In the genomic region with DNA sequence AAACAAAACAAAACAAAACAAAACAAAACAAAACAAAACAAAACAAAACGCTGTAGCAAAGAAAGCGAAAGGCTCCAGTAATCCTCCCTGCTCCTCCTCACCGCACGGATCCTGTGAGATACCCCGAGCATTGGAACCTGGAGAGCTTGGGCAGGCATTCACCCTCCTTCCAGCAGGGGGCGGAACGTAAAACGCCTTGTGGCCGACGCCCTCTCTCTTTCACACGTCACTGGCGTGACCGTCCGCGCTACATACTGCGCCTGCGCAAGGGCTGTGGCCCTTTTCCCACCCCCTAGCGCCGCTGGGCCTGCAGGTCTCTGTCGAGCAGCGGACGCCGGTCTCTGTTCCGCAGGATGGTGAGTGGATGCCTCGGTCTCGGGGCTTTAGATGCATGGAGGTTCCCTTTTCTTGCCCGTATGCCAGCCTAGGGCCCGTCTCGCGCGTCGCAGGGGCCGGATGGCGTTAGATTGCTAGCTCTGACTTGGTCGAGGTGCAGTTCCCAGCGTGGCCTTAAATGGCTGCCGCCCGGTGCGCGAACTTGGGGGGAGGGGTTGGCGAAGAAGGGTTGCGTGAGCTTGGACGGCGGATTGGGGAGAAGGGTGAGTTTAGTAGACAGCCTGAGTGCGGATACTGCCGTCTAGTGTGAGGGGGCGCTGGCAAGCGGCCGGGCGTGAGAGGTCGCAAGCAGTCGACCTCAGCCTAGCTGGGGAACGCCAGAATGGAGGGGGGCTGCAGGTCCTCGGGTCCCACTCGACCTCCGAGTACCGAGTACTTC, we compare ENCODE assay signal across 2 cellular contexts.
A peak's percentile ranks its signal among the peaks of the same experiment; 100 is the strongest.
TF ChIP-seq lines count a peak whose summit lies in the region.

A gene (plus strand): TSS at position 279 of the 775 bp plus-strand sequence. CDS start 75 bp downstream, at position 354.

TF ChIP-seq in A549, 52 proteins besides CTCF, POLR2A, EP300 and RAD21 (continued from another document):
- TF ChIP-seq, protein P1, sequence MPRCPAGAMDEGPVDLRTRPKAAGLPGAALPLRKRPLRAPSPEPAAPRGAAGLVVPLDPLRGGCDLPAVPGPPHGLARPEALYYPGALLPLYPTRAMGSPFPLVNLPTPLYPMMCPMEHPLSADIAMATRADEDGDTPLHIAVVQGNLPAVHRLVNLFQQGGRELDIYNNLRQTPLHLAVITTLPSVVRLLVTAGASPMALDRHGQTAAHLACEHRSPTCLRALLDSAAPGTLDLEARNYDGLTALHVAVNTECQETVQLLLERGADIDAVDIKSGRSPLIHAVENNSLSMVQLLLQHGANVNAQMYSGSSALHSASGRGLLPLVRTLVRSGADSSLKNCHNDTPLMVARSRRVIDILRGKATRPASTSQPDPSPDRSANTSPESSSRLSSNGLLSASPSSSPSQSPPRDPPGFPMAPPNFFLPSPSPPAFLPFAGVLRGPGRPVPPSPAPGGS (IDR thresholded peaks at IDR 0.05), result peak; percentile 94
- TF ChIP-seq, protein P2, sequence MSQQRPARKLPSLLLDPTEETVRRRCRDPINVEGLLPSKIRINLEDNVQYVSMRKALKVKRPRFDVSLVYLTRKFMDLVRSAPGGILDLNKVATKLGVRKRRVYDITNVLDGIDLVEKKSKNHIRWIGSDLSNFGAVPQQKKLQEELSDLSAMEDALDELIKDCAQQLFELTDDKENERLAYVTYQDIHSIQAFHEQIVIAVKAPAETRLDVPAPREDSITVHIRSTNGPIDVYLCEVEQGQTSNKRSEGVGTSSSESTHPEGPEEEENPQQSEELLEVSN (IDR thresholded peaks at IDR 0.05; ENCODE audit: borderline replicate concordance, low read depth), result peak; percentile 35; the same call in 1 of the 2 replicates
- no peak for TF ChIP-seq CEBPB (IDR thresholded peaks at IDR 0.05)
- TF ChIP-seq, protein P3, sequence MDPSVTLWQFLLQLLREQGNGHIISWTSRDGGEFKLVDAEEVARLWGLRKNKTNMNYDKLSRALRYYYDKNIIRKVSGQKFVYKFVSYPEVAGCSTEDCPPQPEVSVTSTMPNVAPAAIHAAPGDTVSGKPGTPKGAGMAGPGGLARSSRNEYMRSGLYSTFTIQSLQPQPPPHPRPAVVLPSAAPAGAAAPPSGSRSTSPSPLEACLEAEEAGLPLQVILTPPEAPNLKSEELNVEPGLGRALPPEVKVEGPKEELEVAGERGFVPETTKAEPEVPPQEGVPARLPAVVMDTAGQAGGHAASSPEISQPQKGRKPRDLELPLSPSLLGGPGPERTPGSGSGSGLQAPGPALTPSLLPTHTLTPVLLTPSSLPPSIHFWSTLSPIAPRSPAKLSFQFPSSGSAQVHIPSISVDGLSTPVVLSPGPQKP (IDR thresholded peaks at IDR 0.05; ENCODE audit: low read depth, low read length), result no peak
- TF ChIP-seq, protein P4, sequence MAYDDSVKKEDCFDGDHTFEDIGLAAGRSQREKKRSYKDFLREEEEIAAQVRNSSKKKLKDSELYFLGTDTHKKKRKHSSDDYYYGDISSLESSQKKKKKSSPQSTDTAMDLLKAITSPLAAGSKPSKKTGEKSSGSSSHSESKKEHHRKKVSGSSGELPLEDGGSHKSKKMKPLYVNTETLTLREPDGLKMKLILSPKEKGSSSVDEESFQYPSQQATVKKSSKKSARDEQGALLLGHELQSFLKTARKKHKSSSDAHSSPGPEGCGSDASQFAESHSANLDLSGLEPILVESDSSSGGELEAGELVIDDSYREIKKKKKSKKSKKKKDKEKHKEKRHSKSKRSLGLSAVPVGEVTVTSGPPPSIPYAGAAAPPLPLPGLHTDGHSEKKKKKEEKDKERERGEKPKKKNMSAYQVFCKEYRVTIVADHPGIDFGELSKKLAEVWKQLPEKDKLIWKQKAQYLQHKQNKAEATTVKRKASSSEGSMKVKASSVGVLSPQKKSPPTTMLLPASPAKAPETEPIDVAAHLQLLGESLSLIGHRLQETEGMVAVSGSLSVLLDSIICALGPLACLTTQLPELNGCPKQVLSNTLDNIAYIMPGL (CRISPR knock-in tag; IDR thresholded peaks at IDR 0.05; ENCODE audit: borderline replicate concordance), result peak; percentile 66; the same call in 1 of the 2 replicates
- TF ChIP-seq, protein P5, sequence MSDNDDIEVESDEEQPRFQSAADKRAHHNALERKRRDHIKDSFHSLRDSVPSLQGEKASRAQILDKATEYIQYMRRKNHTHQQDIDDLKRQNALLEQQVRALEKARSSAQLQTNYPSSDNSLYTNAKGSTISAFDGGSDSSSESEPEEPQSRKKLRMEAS (IDR thresholded peaks at IDR 0.05), result peak; percentile 99
- peak; percentile 28; the same call in 2 of the 3 replicates for TF ChIP-seq SMC3 (IDR thresholded peaks at IDR 0.05)
- peak; percentile 99 for TF ChIP-seq MYC (IDR thresholded peaks at IDR 0.05; ENCODE audit: borderline replicate concordance, low read length)
- TF ChIP-seq TFCP2L1 (CRISPR knock-in tag; IDR thresholded peaks at IDR 0.05), result peak; percentile 69
- TF ChIP-seq EHMT2 (IDR thresholded peaks at IDR 0.05; ENCODE audit: low read depth), result no peak
- no peak for TF ChIP-seq ZSCAN20 (CRISPR knock-in tag; IDR thresholded peaks at IDR 0.05)
- TF ChIP-seq FOSL2 (IDR thresholded peaks at IDR 0.05), result no peak
- 0 out of 2 replicates have a peak, but pooled peaks have one; percentile 8 for TF ChIP-seq FOSL2 (CRISPR knock-in tag; IDR thresholded peaks at IDR 0.05)
- no peak for TF ChIP-seq HEYL (CRISPR knock-in tag; IDR thresholded peaks at IDR 0.05)
- TF ChIP-seq PHF8 (IDR thresholded peaks at IDR 0.05; ENCODE audit: borderline replicate concordance, low read depth), result peak; percentile 60
- TF ChIP-seq JUN (IDR thresholded peaks at IDR 0.05), result peak; percentile 91 to 99
- TF ChIP-seq KDM1A (IDR thresholded peaks at IDR 0.05; ENCODE audit: low read depth), result no peak

TF ChIP-seq in K562, 482 proteins besides CTCF, POLR2A, EP300 and RAD21 (continues in another document):
- TF ChIP-seq, protein P6, sequence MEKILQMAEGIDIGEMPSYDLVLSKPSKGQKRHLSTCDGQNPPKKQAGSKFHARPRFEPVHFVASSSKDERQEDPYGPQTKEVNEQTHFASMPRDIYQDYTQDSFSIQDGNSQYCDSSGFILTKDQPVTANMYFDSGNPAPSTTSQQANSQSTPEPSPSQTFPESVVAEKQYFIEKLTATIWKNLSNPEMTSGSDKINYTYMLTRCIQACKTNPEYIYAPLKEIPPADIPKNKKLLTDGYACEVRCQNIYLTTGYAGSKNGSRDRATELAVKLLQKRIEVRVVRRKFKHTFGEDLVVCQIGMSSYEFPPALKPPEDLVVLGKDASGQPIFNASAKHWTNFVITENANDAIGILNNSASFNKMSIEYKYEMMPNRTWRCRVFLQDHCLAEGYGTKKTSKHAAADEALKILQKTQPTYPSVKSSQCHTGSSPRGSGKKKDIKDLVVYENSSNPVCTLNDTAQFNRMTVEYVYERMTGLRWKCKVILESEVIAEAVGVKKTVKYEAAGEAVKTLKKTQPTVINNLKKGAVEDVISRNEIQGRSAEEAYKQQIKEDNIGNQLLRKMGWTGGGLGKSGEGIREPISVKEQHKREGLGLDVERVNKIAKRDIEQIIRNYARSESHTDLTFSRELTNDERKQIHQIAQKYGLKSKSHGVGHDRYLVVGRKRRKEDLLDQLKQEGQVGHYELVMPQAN (IDR thresholded peaks at IDR 0.05; ENCODE audit: borderline replicate concordance), result peak; percentile 97
- no peak for TF ChIP-seq HMGN3 (IDR thresholded peaks at IDR 0.05; ENCODE audit: borderline replicate concordance, extremely low read depth, insufficient read length, low read depth, low read length)
- 0 out of 2 replicates have a peak, but pooled peaks have one; percentile 29 for TF ChIP-seq RAD51 (IDR thresholded peaks at IDR 0.05; ENCODE audit: borderline replicate concordance, low read depth)
- TF ChIP-seq, protein P7, sequence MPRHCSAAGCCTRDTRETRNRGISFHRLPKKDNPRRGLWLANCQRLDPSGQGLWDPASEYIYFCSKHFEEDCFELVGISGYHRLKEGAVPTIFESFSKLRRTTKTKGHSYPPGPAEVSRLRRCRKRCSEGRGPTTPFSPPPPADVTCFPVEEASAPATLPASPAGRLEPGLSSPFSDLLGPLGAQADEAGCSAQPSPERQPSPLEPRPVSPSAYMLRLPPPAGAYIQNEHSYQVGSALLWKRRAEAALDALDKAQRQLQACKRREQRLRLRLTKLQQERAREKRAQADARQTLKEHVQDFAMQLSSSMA (CRISPR knock-in tag; IDR thresholded peaks at IDR 0.05), result peak; percentile 57; the same call in 1 of the 2 replicates
- TF ChIP-seq ZFP36 (IDR thresholded peaks at IDR 0.05; ENCODE audit: low read depth, low read length, partially characterized antibody), result peak; percentile 20
- peak; percentile 25; the same call in 1 of the 2 replicates for TF ChIP-seq ERF (CRISPR knock-in tag; IDR thresholded peaks at IDR 0.05)
- peak; percentile 97 for TF ChIP-seq POLR2H (tag; IDR thresholded peaks at IDR 0.05; ENCODE audit: low read depth)
- TF ChIP-seq, protein P8, sequence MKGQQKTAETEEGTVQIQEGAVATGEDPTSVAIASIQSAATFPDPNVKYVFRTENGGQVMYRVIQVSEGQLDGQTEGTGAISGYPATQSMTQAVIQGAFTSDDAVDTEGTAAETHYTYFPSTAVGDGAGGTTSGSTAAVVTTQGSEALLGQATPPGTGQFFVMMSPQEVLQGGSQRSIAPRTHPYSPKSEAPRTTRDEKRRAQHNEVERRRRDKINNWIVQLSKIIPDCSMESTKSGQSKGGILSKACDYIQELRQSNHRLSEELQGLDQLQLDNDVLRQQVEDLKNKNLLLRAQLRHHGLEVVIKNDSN (CRISPR knock-in tag; IDR thresholded peaks at IDR 0.05), result peak; percentile 57
- TF ChIP-seq ZNF133 (CRISPR knock-in tag; IDR thresholded peaks at IDR 0.05), result no peak
- TF ChIP-seq BACH1 (tag; IDR thresholded peaks at IDR 0.05), result no peak
- peak; percentile 94 to 96 for TF ChIP-seq NRF1 (conservative IDR thresholded peaks at IDR 0.05 in 1 of 2, IDR thresholded peaks at IDR 0.05 in 1 of 2)
- TF ChIP-seq, protein P9, sequence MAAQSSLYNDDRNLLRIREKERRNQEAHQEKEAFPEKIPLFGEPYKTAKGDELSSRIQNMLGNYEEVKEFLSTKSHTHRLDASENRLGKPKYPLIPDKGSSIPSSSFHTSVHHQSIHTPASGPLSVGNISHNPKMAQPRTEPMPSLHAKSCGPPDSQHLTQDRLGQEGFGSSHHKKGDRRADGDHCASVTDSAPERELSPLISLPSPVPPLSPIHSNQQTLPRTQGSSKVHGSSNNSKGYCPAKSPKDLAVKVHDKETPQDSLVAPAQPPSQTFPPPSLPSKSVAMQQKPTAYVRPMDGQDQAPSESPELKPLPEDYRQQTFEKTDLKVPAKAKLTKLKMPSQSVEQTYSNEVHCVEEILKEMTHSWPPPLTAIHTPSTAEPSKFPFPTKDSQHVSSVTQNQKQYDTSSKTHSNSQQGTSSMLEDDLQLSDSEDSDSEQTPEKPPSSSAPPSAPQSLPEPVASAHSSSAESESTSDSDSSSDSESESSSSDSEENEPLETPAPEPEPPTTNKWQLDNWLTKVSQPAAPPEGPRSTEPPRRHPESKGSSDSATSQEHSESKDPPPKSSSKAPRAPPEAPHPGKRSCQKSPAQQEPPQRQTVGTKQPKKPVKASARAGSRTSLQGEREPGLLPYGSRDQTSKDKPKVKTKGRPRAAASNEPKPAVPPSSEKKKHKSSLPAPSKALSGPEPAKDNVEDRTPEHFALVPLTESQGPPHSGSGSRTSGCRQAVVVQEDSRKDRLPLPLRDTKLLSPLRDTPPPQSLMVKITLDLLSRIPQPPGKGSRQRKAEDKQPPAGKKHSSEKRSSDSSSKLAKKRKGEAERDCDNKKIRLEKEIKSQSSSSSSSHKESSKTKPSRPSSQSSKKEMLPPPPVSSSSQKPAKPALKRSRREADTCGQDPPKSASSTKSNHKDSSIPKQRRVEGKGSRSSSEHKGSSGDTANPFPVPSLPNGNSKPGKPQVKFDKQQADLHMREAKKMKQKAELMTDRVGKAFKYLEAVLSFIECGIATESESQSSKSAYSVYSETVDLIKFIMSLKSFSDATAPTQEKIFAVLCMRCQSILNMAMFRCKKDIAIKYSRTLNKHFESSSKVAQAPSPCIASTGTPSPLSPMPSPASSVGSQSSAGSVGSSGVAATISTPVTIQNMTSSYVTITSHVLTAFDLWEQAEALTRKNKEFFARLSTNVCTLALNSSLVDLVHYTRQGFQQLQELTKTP (IDR thresholded peaks at IDR 0.05; ENCODE audit: low read depth in 1 of 2, partially characterized antibody in 2 of 2), result peak; percentile 51 to 91
- TF ChIP-seq, protein P5 (CRISPR knock-in tag; IDR thresholded peaks at IDR 0.05), result peak; percentile 98
- TF ChIP-seq RBM25 (IDR thresholded peaks at IDR 0.05; ENCODE audit: low read depth, low read length, severe bottlenecking), result no peak
- no peak for TF ChIP-seq ZNF232 (CRISPR knock-in tag; IDR thresholded peaks at IDR 0.05)
- no peak for TF ChIP-seq ZNF23 (CRISPR knock-in tag; IDR thresholded peaks at IDR 0.05)
- TF ChIP-seq MTA1 (IDR thresholded peaks at IDR 0.05; ENCODE audit: borderline replicate concordance), result no peak; the same call in 1 of the 2 replicates
- 0 out of 2 replicates have a peak, but pooled peaks have one; percentile 64 for TF ChIP-seq NCOA1 (IDR thresholded peaks at IDR 0.05; ENCODE audit: low read depth)
- no peak for TF ChIP-seq HNRNPH1 (optimal IDR thresholded peaks at IDR 0.05; ENCODE audit: low read depth, low read length)
- TF ChIP-seq HIVEP1 (CRISPR knock-in tag; IDR thresholded peaks at IDR 0.05), result no peak
- peak; percentile 87 for TF ChIP-seq GTF2A2 (tag; IDR thresholded peaks at IDR 0.05)
- no peak for TF ChIP-seq RFX5 (IDR thresholded peaks at IDR 0.05; ENCODE audit: low read depth, low read length)
- TF ChIP-seq ZBTB8A (IDR thresholded peaks at IDR 0.05; ENCODE audit: partially characterized antibody), result no peak
- TF ChIP-seq NFXL1 (CRISPR knock-in tag; IDR thresholded peaks at IDR 0.05), result no peak
- peak; percentile 36; the same call in 1 of the 2 replicates for TF ChIP-seq GATA2 (CRISPR knock-in tag; IDR thresholded peaks at IDR 0.05)
- TF ChIP-seq, protein P10, sequence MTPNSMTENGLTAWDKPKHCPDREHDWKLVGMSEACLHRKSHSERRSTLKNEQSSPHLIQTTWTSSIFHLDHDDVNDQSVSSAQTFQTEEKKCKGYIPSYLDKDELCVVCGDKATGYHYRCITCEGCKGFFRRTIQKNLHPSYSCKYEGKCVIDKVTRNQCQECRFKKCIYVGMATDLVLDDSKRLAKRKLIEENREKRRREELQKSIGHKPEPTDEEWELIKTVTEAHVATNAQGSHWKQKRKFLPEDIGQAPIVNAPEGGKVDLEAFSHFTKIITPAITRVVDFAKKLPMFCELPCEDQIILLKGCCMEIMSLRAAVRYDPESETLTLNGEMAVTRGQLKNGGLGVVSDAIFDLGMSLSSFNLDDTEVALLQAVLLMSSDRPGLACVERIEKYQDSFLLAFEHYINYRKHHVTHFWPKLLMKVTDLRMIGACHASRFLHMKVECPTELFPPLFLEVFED (CRISPR knock-in tag; conservative IDR thresholded peaks at IDR 0.05), result no peak; the same call in 1 of the 2 replicates
- peak; percentile 91 for TF ChIP-seq CREB1 (IDR thresholded peaks at IDR 0.05)
- TF ChIP-seq CREB1 (CRISPR knock-in tag; IDR thresholded peaks at IDR 0.05), result peak; percentile 94
- no peak for TF ChIP-seq ZNF766 (CRISPR knock-in tag; conservative IDR thresholded peaks at IDR 0.05)
- TF ChIP-seq, protein P11, sequence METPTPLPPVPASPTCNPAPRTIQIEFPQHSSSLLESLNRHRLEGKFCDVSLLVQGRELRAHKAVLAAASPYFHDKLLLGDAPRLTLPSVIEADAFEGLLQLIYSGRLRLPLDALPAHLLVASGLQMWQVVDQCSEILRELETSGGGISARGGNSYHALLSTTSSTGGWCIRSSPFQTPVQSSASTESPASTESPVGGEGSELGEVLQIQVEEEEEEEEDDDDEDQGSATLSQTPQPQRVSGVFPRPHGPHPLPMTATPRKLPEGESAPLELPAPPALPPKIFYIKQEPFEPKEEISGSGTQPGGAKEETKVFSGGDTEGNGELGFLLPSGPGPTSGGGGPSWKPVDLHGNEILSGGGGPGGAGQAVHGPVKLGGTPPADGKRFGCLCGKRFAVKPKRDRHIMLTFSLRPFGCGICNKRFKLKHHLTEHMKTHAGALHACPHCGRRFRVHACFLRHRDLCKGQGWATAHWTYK (CRISPR knock-in tag; IDR thresholded peaks at IDR 0.05), result peak; percentile 89; the same call in 1 of the 2 replicates
